ENCODE assay signal across 11 cellular contexts in genomic region chr3:100032262-100032661, GRCh38.
DNase-seq lines count a peak whose midpoint lies in the region; FAIRE-seq and TF ChIP-seq lines count a peak whose summit lies in the region.
"Had no signal": no experiment of that assay in that cellular context is flagged by ENCODE, and none has a peak within 500 bp of the region (broad histone marks: within the 10 kb centered on the region; RNA-seq: fewer than 3 reads in every experiment).

No MANE protein-coding gene starts in this region.

- no peak overlapping the region for H3K4me3 ChIP-seq in cardiac fibroblast (replicated peaks in 1 of 2; ENCODE audit: low read depth in 2 of 2, low read length in 2 of 2)
- H3K4me3 ChIP-seq in BE2C (ENCODE audit: low read depth, low read length) = no peak overlapping the region
- H3K4me3 ChIP-seq: colonic mucosa had no signal

- no peaks in the 10 kb centered on the region for H3K27me3 ChIP-seq in BE2C
- H3K27me3 ChIP-seq: colonic mucosa had no signal

- H3K36me3 ChIP-seq in BE2C = no peaks in the 10 kb centered on the region; the same call in 1 of the 2 replicates
- H3K36me3 ChIP-seq: colonic mucosa had no signal

- no peak for FAIRE-seq in GM19239 (lab: Jason Lieb, UNC)

- TF ChIP-seq CTCF in cardiac fibroblast (IDR thresholded peaks at IDR 0.05; ENCODE audit: low read depth, low read length) (no peak), BE2C (IDR thresholded peaks at IDR 0.05; ENCODE audit: low read depth, low read length) (no peak)

- DNase-seq in DMS 273 treated with DMSO at 0.1 percent for 48 hours (lab: John Stamatoyannopoulos, UW) = peak; percentile 86
- DNase-seq in NCI-H446 treated with DMSO at 0.1 percent for 48 hours (lab: John Stamatoyannopoulos, UW) = peak; percentile 67
- DNase-seq in cardiac fibroblast (ENCODE audit: low read depth in 2 of 2) = peak; percentile 81 to 95
- peak; percentile 73 for DNase-seq in myocyte (ENCODE audit: low read depth)
- no peak for DNase-seq in GM19239 (ENCODE audit: insufficient read length, low spot score)
- DNase-seq in SKM-1 treated with dmso at 0.1 percent for 144 hours (lab: John Stamatoyannopoulos, UW; ENCODE audit: unreplicated experiment) = no peak
- no peak for DNase-seq in NCI-H1092 (lab: John Stamatoyannopoulos, UW)
- DNase-seq in BE2C = no peak
- DNase-seq: activated CD4-positive, CD25-positive, alpha-beta regulatory T cell; CD4-positive, alpha-beta T cell; colonic mucosa had no signal

- H3K4me1 ChIP-seq in BE2C = peaks cover 11% of the 10 kb centered on the region
- H3K4me1 ChIP-seq: colonic mucosa had no signal

- H3K9me3 ChIP-seq in BE2C = no peaks in the 10 kb centered on the region
- H3K9me3 ChIP-seq: colonic mucosa had no signal

Comparison
In these comparisons a context has a peak if more than half of its experiments do, and no peak if none do; other contexts are left out.
1. DNase-seq: peak in DMS 273 treated with DMSO at 0.1 percent for 48 hours (single experiment), NCI-H446 treated with DMSO at 0.1 percent for 48 hours (single experiment), cardiac fibroblast (2 of 2) and myocyte (single experiment); none in GM19239 (single experiment), SKM-1 treated with dmso at 0.1 percent for 144 hours (single experiment), NCI-H1092 (single experiment) and BE2C (single experiment).